In the genomic region with DNA sequence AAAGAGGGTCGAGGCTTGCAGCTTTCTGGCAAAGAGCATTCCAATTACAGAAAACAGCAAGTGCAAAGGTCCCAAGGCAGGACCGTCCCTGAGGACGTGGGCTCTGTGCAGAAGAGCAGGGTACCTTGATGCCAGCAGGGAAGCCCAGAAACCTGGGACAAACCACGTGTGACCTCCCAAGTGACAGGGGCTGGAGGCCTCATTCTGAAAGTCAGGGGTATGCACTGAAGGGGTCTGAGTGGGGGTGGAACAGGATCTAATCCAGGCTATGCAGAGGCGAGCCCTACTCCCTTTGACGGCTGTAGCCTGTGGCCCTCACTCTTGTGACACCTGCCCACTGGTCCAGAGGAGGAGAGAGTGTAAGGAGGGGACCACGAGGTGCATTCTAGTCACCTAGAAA, we compare ENCODE assay signal across 21 cellular contexts. TPM values are rescaled to one million over a fixed set of nuclear protein-coding genes. Genes with fewer than 3 reads are reported as not detected.
DNase-seq lines count a peak whose midpoint lies in the region; ATAC-seq, FAIRE-seq and TF ChIP-seq lines count a peak whose summit lies in the region.
"Had no signal": no experiment of that assay in that cellular context is flagged by ENCODE, and none has a peak within 500 bp of the region (broad histone marks: within the 10 kb centered on the region; RNA-seq: fewer than 3 reads in every experiment).

No MANE protein-coding gene starts in this region.

- no peaks in the 10 kb centered on the region for H3K9me3 Mint-ChIP-seq in effector memory CD8-positive, alpha-beta T cell
- H3K9me3 Mint-ChIP-seq in stimulated activated memory B cell treated with anti-CD40 and anti-IgM and Interleukin-4, amounts not matched to agents 10 μg/mL and 1 μg/mL and 100 μg/mL, for 72 hours = no peaks in the 10 kb centered on the region
- H3K9me3 Mint-ChIP-seq: CD4-positive, alpha-beta T cell; GM23338 had no signal

- H4K91ac ChIP-seq in IMR-90 (ENCODE audit: insufficient read depth, low read depth, low read length) = 0 out of 2 replicates have a peak overlapping the region, but pooled peaks have one; percentile 50

- H3K23ac ChIP-seq in IMR-90 (ENCODE audit: low read depth, low read length) = no peak overlapping the region

- TF ChIP-seq POLR2A in IMR-90 (IDR thresholded peaks at IDR 0.05; ENCODE audit: low read depth, low read length) (no peak), GM12878 (IDR thresholded peaks at IDR 0.05; ENCODE audit: low read depth, low read length) (no peak), H54 (IDR thresholded peaks at IDR 0.05; ENCODE audit: low read depth, low read length) (no peak)

- H3K27ac Mint-ChIP-seq in effector memory CD8-positive, alpha-beta T cell = peak overlapping the region; percentile 13 to 52
- peak overlapping the region; percentile 3 for H3K27ac Mint-ChIP-seq in stimulated activated memory B cell treated with anti-CD40 and anti-IgM and Interleukin-4, amounts not matched to agents 10 μg/mL and 1 μg/mL and 100 μg/mL, for 72 hours
- H3K27ac Mint-ChIP-seq: CD4-positive, alpha-beta T cell; GM23338 had no signal

- no peak overlapping the region for H3K56ac ChIP-seq in IMR-90 (ENCODE audit: extremely low read depth, insufficient read depth, low read length)

- H3K4me3 ChIP-seq in IMR-90 (ENCODE audit: insufficient read depth, low read depth, low read length) (no peak overlapping the region), GM12878 (no peak overlapping the region)
- H3K4me3 ChIP-seq: BLaER1 treated with 17β-estradiol and CSF1 and Interleukin-3, amounts not matched to agents 10 nM and 100 nM; GM23338 had no signal

- H2AK9ac ChIP-seq in IMR-90 (replicated peaks; ENCODE audit: low read depth, low read length, poor library complexity) = no peak overlapping the region

- CTCF ChIA-PET in IMR-90 (lab: Yijun Ruan, JAX) = no interaction called here
- CTCF ChIA-PET in GM12878 (lab: Yijun Ruan, JAX) = interaction anchor here (1.8 kb wide), 1 partner anchor 509 kb away, joined by 6 read pairs; no protein-coding TSS in a partner anchor

- 90% methylated on average over 4 of the region's 7 CpGs; no CpG with 5 or more reads in 1 of the 2 experiments for WGBS in IMR-90 (ENCODE audit: extremely low coverage in 2 of 2, insufficient read length in 1 of 2), 2 experiments
- WGBS in GM12878 (ENCODE audit: insufficient coverage, insufficient replicate concordance, low lambda C conversion rate, missing lambda C conversion rate) = 60% methylated on average over 7 of the region's 7 CpGs

- no peak overlapping the region for H3K9ac ChIP-seq in IMR-90 (ENCODE audit: low read depth, low read length)
- H3K9ac ChIP-seq in GM12878 (ENCODE audit: control insufficient read depth, insufficient read depth, low read length) = no peak overlapping the region
- H3K9ac ChIP-seq: BLaER1 treated with 17β-estradiol and CSF1 and Interleukin-3, amounts not matched to agents 10 nM and 100 nM; SK-N-SH had no signal

- DNase-seq in IMR-90 (no peak), GM12878 (ENCODE audit: low read depth, low spot score) (no peak), activated gamma-delta T cell (lab: John Stamatoyannopoulos, UW) (no peak), Kasumi-1 (lab: John Stamatoyannopoulos, UW) (no peak), H54 (ENCODE audit: insufficient read length, low spot score) (no peak)
- DNase-seq in effector memory CD8-positive, alpha-beta T cell = no peak
- DNase-seq: COR-L47, NCI-H1105, NCI-H1930, NCI-H2107, NCI-H524 treated with DMSO at 0.1 percent for 48 hours had no signal

- H2BK120ac ChIP-seq in IMR-90 (ENCODE audit: low read depth, low read length) = no peak overlapping the region

- TF ChIP-seq EP300 in GM12878 (IDR thresholded peaks at IDR 0.05; ENCODE audit: borderline replicate concordance in 1 of 2, control insufficient read depth in 1 of 2, low read depth in 2 of 2, low read length in 2 of 2) = no peak

- TF ChIP-seq RAD21 in IMR-90 (IDR thresholded peaks at IDR 0.05; ENCODE audit: low read length) (no peak), GM12878 (IDR thresholded peaks at IDR 0.05; ENCODE audit: insufficient read depth, low read depth, low read length) (no peak)

- BruUV-seq in IMR-90 (replicated peaks; lab: Mats Ljungman, UMichigan) (no TSS peak), GM12878 (replicated peaks; lab: Mats Ljungman, UMichigan) (TSS peak; percentile 9)

- no peak overlapping the region for H2BK5ac ChIP-seq in IMR-90 (ENCODE audit: low read depth, low read length, poor library complexity, severe bottlenecking)

- H3K4me3 Mint-ChIP-seq in effector memory CD8-positive, alpha-beta T cell = no peak overlapping the region
- H3K4me3 Mint-ChIP-seq in stimulated activated memory B cell treated with anti-CD40 and anti-IgM and Interleukin-4, amounts not matched to agents 10 μg/mL and 1 μg/mL and 100 μg/mL, for 72 hours = no peak overlapping the region
- H3K4me3 Mint-ChIP-seq: CD4-positive, alpha-beta T cell; GM23338 had no signal

- H3K4me2 ChIP-seq in IMR-90 (ENCODE audit: low read depth, low read length) = no peak overlapping the region
- no peak overlapping the region for H3K4me2 ChIP-seq in GM12878 (ENCODE audit: control insufficient read depth, insufficient read depth)
- H3K4me2 ChIP-seq: GM23338, SK-N-SH had no signal

- H2AFZ ChIP-seq in IMR-90 (replicated peaks; ENCODE audit: low read length, poor library complexity) (no peak overlapping the region), GM12878 (ENCODE audit: control insufficient read depth, low read depth, low read length) (no peak overlapping the region)
- H2AFZ ChIP-seq: GM23338 had no signal

- no peak overlapping the region for H4K5ac ChIP-seq in IMR-90 (ENCODE audit: low read depth, low read length)

- H3K27ac ChIP-seq in IMR-90 (ENCODE audit: insufficient read depth, low read length) (no peak overlapping the region), GM12878 (ENCODE audit: control insufficient read depth, insufficient read depth) (no peak overlapping the region)
- H3K27ac ChIP-seq: HL-60 had no signal

- POLR2A ChIA-PET in IMR-90 (lab: Charles Lee; ENCODE audit: unreplicated experiment) (no interaction called here), GM12878 (lab: Charles Lee) (no interaction called here)

- intact Hi-C loops in IMR-90 (cut with micrococcal nuclease) = loop anchor here (10.0 kb wide), 1 partner anchor 350 kb away; no protein-coding TSS in a partner anchor
- intact Hi-C loops in GM12878 (cut with micrococcal nuclease; ENCODE audit: unreplicated experiment) = no loop called here

- ATAC-seq in IMR-90 (ENCODE audit: low read depth) (no peak), GM12878 (no peak)
- ATAC-seq in effector memory CD8-positive, alpha-beta T cell (replicated peaks) = no peak
- ATAC-seq in stimulated activated memory B cell treated with anti-CD40 and anti-IgM and Interleukin-4, amounts not matched to agents 10 μg/mL and 1 μg/mL and 100 μg/mL, for 72 hours = no peak

- TF ChIP-seq CTCF in IMR-90 (conservative IDR thresholded peaks at IDR 0.05; ENCODE audit: low read depth, low read length) = no peak
- no peak for TF ChIP-seq CTCF in GM12878 (IDR thresholded peaks at IDR 0.05 in 2 of 3, conservative IDR thresholded peaks at IDR 0.05 in 1 of 3; ENCODE audit: control insufficient read depth in 2 of 3, extremely low read depth in 1 of 3, insufficient read depth in 1 of 3, low read depth in 3 of 3, low read length in 3 of 3)

- no peak overlapping the region for H2BK15ac ChIP-seq in IMR-90 (ENCODE audit: low read depth, low read length)

- peaks cover 14% of the 10 kb centered on the region for H3K9me1 ChIP-seq in IMR-90 (ENCODE audit: insufficient read depth, low read length)

- in situ Hi-C loops in IMR-90 (cut with MboI; ENCODE audit: low sequenced_read_pairs) (no loop called here), GM12878 (cut with MboI) (no loop called here)

- H4K8ac ChIP-seq in IMR-90 (ENCODE audit: low read depth in 2 of 2, low read length in 2 of 2) = no peak overlapping the region

- no peak overlapping the region for H3K4ac ChIP-seq in IMR-90 (ENCODE audit: low read depth, low read length)

- peak overlapping the region; percentile 44; the same call in 1 of the 2 replicates for H2BK20ac ChIP-seq in IMR-90 (ENCODE audit: low read depth, low read length)

- peaks cover 19 to 28% of the 10 kb centered on the region in 2 donors for H3K4me1 Mint-ChIP-seq in effector memory CD8-positive, alpha-beta T cell (ENCODE audit: low read depth in 2 of 2)
- H3K4me1 Mint-ChIP-seq in stimulated activated memory B cell treated with anti-CD40 and anti-IgM and Interleukin-4, amounts not matched to agents 10 μg/mL and 1 μg/mL and 100 μg/mL, for 72 hours = peaks cover 60% of the 10 kb centered on the region

- H3K4me1 ChIP-seq in IMR-90 (ENCODE audit: control insufficient read depth, insufficient read depth, low read length) (peaks cover 13% of the 10 kb centered on the region), GM12878 (ENCODE audit: control insufficient read depth, insufficient read depth, low read length) (no peaks in the 10 kb centered on the region)

- SMC1A ChIA-PET in GM12878 (lab: Charles Lee; ENCODE audit: uncharacterized antibody, unreplicated experiment) = no interaction called here

- H3K27me3 ChIP-seq in IMR-90 (ENCODE audit: control insufficient read depth, insufficient read depth, low read length) (no peaks in the 10 kb centered on the region), GM12878 (replicated peaks in 1 of 2; ENCODE audit: control insufficient read depth in 2 of 2, insufficient read depth in 2 of 2, low read length in 1 of 2) (no peaks in the 10 kb centered on the region)
- H3K27me3 ChIP-seq: BLaER1 treated with 17β-estradiol and CSF1 and Interleukin-3, amounts not matched to agents 10 nM and 100 nM had no signal

- peaks cover 8% of the 10 kb centered on the region for H3K36me3 Mint-ChIP-seq in effector memory CD8-positive, alpha-beta T cell (ENCODE audit: insufficient read depth)
- peaks cover 78% of the 10 kb centered on the region for H3K36me3 Mint-ChIP-seq in stimulated activated memory B cell treated with anti-CD40 and anti-IgM and Interleukin-4, amounts not matched to agents 10 μg/mL and 1 μg/mL and 100 μg/mL, for 72 hours

- RAD21 ChIA-PET in GM12878 (lab: Charles Lee; ENCODE audit: unreplicated experiment) = no interaction called here

- H3K79me2 ChIP-seq in GM12878 (ENCODE audit: control insufficient read depth, insufficient read depth, low read length) = no peaks in the 10 kb centered on the region

- FAIRE-seq in GM12878 (lab: Jason Lieb, UNC) (no peak), H54 (lab: Jason Lieb, UNC) (no peak)
- FAIRE-seq: A204.1, G401.6 had no signal

- peak overlapping the region; percentile 43; the same call in 1 of the 2 replicates for H2AK5ac ChIP-seq in IMR-90 (ENCODE audit: low read depth, low read length)

- dilution Hi-C loops in IMR-90 (cut with HindIII; ENCODE audit: low sequenced_read_pairs, unreplicated experiment) = no loop called here

- H3K36me3 ChIP-seq in IMR-90 (ENCODE audit: control insufficient read depth, insufficient read depth, low read length) (no peaks in the 10 kb centered on the region), GM12878 (ENCODE audit: control insufficient read depth in 2 of 2, insufficient read depth in 2 of 2, low read length in 1 of 2) (peaks cover 0 to 4% of the 10 kb centered on the region in 2 experiments; a peak in 2 of 4 replicates)

- H3K79me1 ChIP-seq in IMR-90 (ENCODE audit: low read depth in 1 of 2, low read length in 2 of 2) = no peaks in the 10 kb centered on the region

- H3K14ac ChIP-seq in IMR-90 (replicated peaks; ENCODE audit: low read depth, low read length) = no peak overlapping the region

- no peaks in the 10 kb centered on the region for H4K20me1 ChIP-seq in IMR-90 (ENCODE audit: insufficient read depth, low read length)
- no peaks in the 10 kb centered on the region; the same call in 1 of the 2 replicates for H4K20me1 ChIP-seq in GM12878 (ENCODE audit: control insufficient read depth, insufficient read depth)

- H3K18ac ChIP-seq in IMR-90 (ENCODE audit: low read depth, low read length) = no peak overlapping the region

- H3K27me3 Mint-ChIP-seq in effector memory CD8-positive, alpha-beta T cell = no peaks in the 10 kb centered on the region
- no peaks in the 10 kb centered on the region for H3K27me3 Mint-ChIP-seq in stimulated activated memory B cell treated with anti-CD40 and anti-IgM and Interleukin-4, amounts not matched to agents 10 μg/mL and 1 μg/mL and 100 μg/mL, for 72 hours
- H3K27me3 Mint-ChIP-seq: CD4-positive, alpha-beta T cell had no signal

- H3K9me3 ChIP-seq in IMR-90 (ENCODE audit: control insufficient read depth, insufficient read depth, low read length) = no peaks in the 10 kb centered on the region
- no peaks in the 10 kb centered on the region for H3K9me3 ChIP-seq in GM12878 (replicated peaks; ENCODE audit: control insufficient read depth, insufficient read depth, low read length)
- H3K9me3 ChIP-seq: BLaER1 treated with 17β-estradiol and CSF1 and Interleukin-3, amounts not matched to agents 10 nM and 100 nM; SK-N-SH had no signal

RNA-seq across cellular contexts. Expression of gene TMEM273, which starts 22.9 kb away (rescaled TPM):
- total RNA-seq in IMR-90 (2012; rRNA removed) = not detected in 2 replicates
- not detected in 2 replicates for polyA plus RNA-seq in IMR-90 (2012; rRNA removed)
- polyA plus RNA-seq in IMR-90 (2012; cell fraction: cytosol; rRNA removed) = not detected in 2 replicates
- 0.21 TPM in 1 of 2 replicates, not detected in the other for polyA plus RNA-seq in IMR-90 (2012; cell fraction: nucleus; rRNA removed; ENCODE audit: low replicate concordance)
- total RNA-seq in GM12878 (2013; cell fraction: nucleolus; rRNA removed) = 135 and 148 TPM in 2 replicates
- 26.5 and 30.6 TPM in 2 replicates for total RNA-seq in GM12878 (2014; rRNA removed)
- total RNA-seq in GM12878 (2014; rRNA removed; fragmentation: Illumina TruSeq; extraction: Trizol) = 24.0 and 26.3 TPM in 2 replicates
- total RNA-seq in GM12878 (2021) = 20.9 and 23.5 TPM in 2 replicates
- 8.9 TPM for polyA plus RNA-seq in GM12878 (2011; ENCODE audit: low read depth)
- 46.3 and 47.3 TPM in 2 replicates for polyA plus RNA-seq in GM12878 (2011; rRNA removed)
- polyA plus RNA-seq in GM12878 (2011; cell fraction: cytosol; rRNA removed) = 45.0 and 51.2 TPM in 2 replicates
- polyA plus RNA-seq in GM12878 (2011; cell fraction: nucleus; rRNA removed) = 75.4 and 80.5 TPM in 2 replicates
- polyA plus RNA-seq in GM12878 (2012) = 7.0 and 8.7 TPM in 2 replicates
- 35.6 and 41.3 TPM in 2 replicates for polyA plus RNA-seq in GM12878 (2014; fragmentation: Illumina TruSeq; extraction: Trizol)
- polyA plus RNA-seq in GM12878 (2014; fragmentation: Nextera tagmentation; extraction: Ambion mirVana) = 10 to 100 TPM; 25.6 to 28.6 TPM
- polyA plus RNA-seq in GM12878 (2014; rRNA removed) = 33.9 and 40.4 TPM in 2 replicates
- 10 to 100 TPM; 10.3 to 12.2 TPM for polyA plus RNA-seq in GM12878 (2016; fragmentation: Nextera tagmentation; extraction: Ambion mirVana)
- polyA minus RNA-seq in GM12878 (2011; rRNA and poly(A)+ RNA removed) = 35.0 and 35.7 TPM in 2 replicates
- polyA minus RNA-seq in GM12878 (2011; cell fraction: cytosol; rRNA and poly(A)+ RNA removed) = 6.0 and 6.5 TPM in 2 replicates
- polyA minus RNA-seq in GM12878 (2011; cell fraction: nucleus; rRNA and poly(A)+ RNA removed) = 13.5 and 14.6 TPM in 2 replicates
- total RNA-seq: GM23338, M059J had no signal
- polyA plus RNA-seq: AG04450, GM23338, SK-N-SH had no signal

RNA-seq across cellular contexts. Expression of gene FAM170B, which starts 31.4 kb away (rescaled TPM):
- total RNA-seq in IMR-90 (2012; rRNA removed) = not detected in 2 replicates
- polyA plus RNA-seq in IMR-90 (2012; rRNA removed) = not detected in 2 replicates
- not detected in 2 replicates for polyA plus RNA-seq in IMR-90 (2012; cell fraction: cytosol; rRNA removed)
- polyA plus RNA-seq in IMR-90 (2012; cell fraction: nucleus; rRNA removed; ENCODE audit: low replicate concordance) = not detected in 2 replicates
- not detected in 2 replicates for total RNA-seq in GM12878 (2013; cell fraction: nucleolus; rRNA removed)
- not detected in 2 replicates for total RNA-seq in GM12878 (2014; rRNA removed)
- total RNA-seq in GM12878 (2014; rRNA removed; fragmentation: Illumina TruSeq; extraction: Trizol) = not detected in 2 replicates
- not detected in 2 replicates for total RNA-seq in GM12878 (2021)
- polyA plus RNA-seq in GM12878 (2011; ENCODE audit: low read depth) = not detected
- polyA plus RNA-seq in GM12878 (2011; rRNA removed) = not detected in 2 replicates
- polyA plus RNA-seq in GM12878 (2011; cell fraction: cytosol; rRNA removed) = 0.10 TPM in 1 of 2 replicates, not detected in the other
- 0.15 TPM in 1 of 2 replicates, not detected in the other for polyA plus RNA-seq in GM12878 (2011; cell fraction: nucleus; rRNA removed)
- not detected in 2 replicates for polyA plus RNA-seq in GM12878 (2012)
- not detected in 2 replicates for polyA plus RNA-seq in GM12878 (2014; fragmentation: Illumina TruSeq; extraction: Trizol)
- not detected for polyA plus RNA-seq in GM12878 (2014; fragmentation: Nextera tagmentation; extraction: Ambion mirVana)
- not detected in 2 replicates for polyA plus RNA-seq in GM12878 (2014; rRNA removed)
- polyA plus RNA-seq in GM12878 (2016; fragmentation: Nextera tagmentation; extraction: Ambion mirVana) = not detected
- polyA minus RNA-seq in GM12878 (2011; rRNA and poly(A)+ RNA removed) = 0.36 TPM in 1 of 2 replicates, not detected in the other
- not detected in 2 replicates for polyA minus RNA-seq in GM12878 (2011; cell fraction: cytosol; rRNA and poly(A)+ RNA removed)
- not detected in 2 replicates for polyA minus RNA-seq in GM12878 (2011; cell fraction: nucleus; rRNA and poly(A)+ RNA removed)
- total RNA-seq: CD4-positive, alpha-beta T cell; GM23338; M059J had no signal
- polyA plus RNA-seq: AG04450, GM23338, SK-N-SH had no signal

RNA-seq across cellular contexts. Expression of gene VSTM4, which starts 49.9 kb away (rescaled TPM):
- total RNA-seq in IMR-90 (2012; rRNA removed) = 2.5 and 2.9 TPM in 2 replicates
- polyA plus RNA-seq in IMR-90 (2012; rRNA removed) = 2.1 and 2.4 TPM in 2 replicates
- 1.2 and 1.3 TPM in 2 replicates for polyA plus RNA-seq in IMR-90 (2012; cell fraction: cytosol; rRNA removed)
- 0.76 and 2.5 TPM in 2 replicates for polyA plus RNA-seq in IMR-90 (2012; cell fraction: nucleus; rRNA removed; ENCODE audit: low replicate concordance)
- 0.04 TPM in 1 of 2 replicates, not detected in the other for total RNA-seq in GM12878 (2013; cell fraction: nucleolus; rRNA removed)
- not detected in 2 replicates for total RNA-seq in GM12878 (2014; rRNA removed)
- total RNA-seq in GM12878 (2014; rRNA removed; fragmentation: Illumina TruSeq; extraction: Trizol) = not detected in 2 replicates
- total RNA-seq in GM12878 (2021) = 0.08 TPM in 1 of 2 replicates, not detected in the other
- not detected for polyA plus RNA-seq in GM12878 (2011; ENCODE audit: low read depth)
- 0.14 TPM in 2 replicates for polyA plus RNA-seq in GM12878 (2011; rRNA removed)
- 0.06 and 0.08 TPM in 2 replicates for polyA plus RNA-seq in GM12878 (2011; cell fraction: cytosol; rRNA removed)
- 0.03 and 0.09 TPM in 2 replicates for polyA plus RNA-seq in GM12878 (2011; cell fraction: nucleus; rRNA removed)
- not detected in 2 replicates for polyA plus RNA-seq in GM12878 (2012)
- polyA plus RNA-seq in GM12878 (2014; fragmentation: Illumina TruSeq; extraction: Trizol) = 0.01 TPM in 1 of 2 replicates, not detected in the other
- under 1 TPM in 1 of 2 experiments, not detected in 1; 0.02 TPM for polyA plus RNA-seq in GM12878 (2014; fragmentation: Nextera tagmentation; extraction: Ambion mirVana)
- polyA plus RNA-seq in GM12878 (2014; rRNA removed) = not detected in 2 replicates
- polyA plus RNA-seq in GM12878 (2016; fragmentation: Nextera tagmentation; extraction: Ambion mirVana) = not detected
- polyA minus RNA-seq in GM12878 (2011; rRNA and poly(A)+ RNA removed) = 0.15 TPM in 1 of 2 replicates, not detected in the other
- not detected in 2 replicates for polyA minus RNA-seq in GM12878 (2011; cell fraction: cytosol; rRNA and poly(A)+ RNA removed)
- polyA minus RNA-seq in GM12878 (2011; cell fraction: nucleus; rRNA and poly(A)+ RNA removed) = 0.24 and 0.57 TPM in 2 replicates
- total RNA-seq: M059J had no signal

Comparison
In these comparisons a context has a peak if more than half of its experiments do, and no peak if none do; other contexts are left out.
1. RNA of gene TMEM273, which starts 22.9 kb away (total RNA-seq): 20.9 to 148 TPM in GM12878; not detected in IMR-90; every median in the first group is over 10 times any median in the second.